In genomic region chr21:27793901-27794300, GRCh38 we compare ENCODE assay signal across 18 cellular contexts.
DNase-seq lines count a peak whose midpoint lies in the region; ATAC-seq, FAIRE-seq and TF ChIP-seq lines count a peak whose summit lies in the region.
"Had no signal": no experiment of that assay in that cellular context is flagged by ENCODE, and none has a peak within 500 bp of the region (broad histone marks: within the 10 kb centered on the region; RNA-seq: fewer than 3 reads in every experiment).

No MANE protein-coding gene starts in this region.

- DNase-seq in endothelial cell of umbilical vein (ENCODE audit: low read depth, low spot score) (peak; percentile 19), left lung (no peak), nephron progenitor cell (no peak), smooth muscle cell (lab: John Stamatoyannopoulos, UW; ENCODE audit: unreplicated experiment) (no peak), NCI-H748 treated with DMSO at 0.1 percent for 48 hours (lab: John Stamatoyannopoulos, UW) (no peak), NCI-H2171 (lab: John Stamatoyannopoulos, UW) (no peak), T-helper 1 cell (no peak)
- DNase-seq: C1 segment of cervical spinal cord; Calu3; CD4-positive, alpha-beta memory T cell; COR-L47; DMS153; DND-41; H9 had no signal

- H3K9me1 ChIP-seq in endothelial cell of umbilical vein (replicated peaks; ENCODE audit: control insufficient read depth, extremely low read depth, insufficient read depth, low read length) = no peaks in the 10 kb centered on the region

- no peak overlapping the region for H3K4me3 ChIP-seq in endothelial cell of umbilical vein (replicated peaks in 1 of 3; ENCODE audit: insufficient read depth in 1 of 3, low read depth in 1 of 3, low read length in 3 of 3)
- H3K4me3 ChIP-seq in left lung = no peak overlapping the region
- H3K4me3 ChIP-seq in smooth muscle cell = no peak overlapping the region
- H3K4me3 ChIP-seq: GM23338 had no signal

- no peaks in the 10 kb centered on the region for H3K9me3 ChIP-seq in endothelial cell of umbilical vein (replicated peaks; ENCODE audit: control insufficient read depth, insufficient read depth, low read length)
- H3K9me3 ChIP-seq in left lung = no peaks in the 10 kb centered on the region
- no peaks in the 10 kb centered on the region for H3K9me3 ChIP-seq in smooth muscle cell (replicated peaks; ENCODE audit: low read depth)

- H3K27me3 Mint-ChIP-seq in nephron progenitor cell (ENCODE audit: low read depth, poor library complexity) = no peaks in the 10 kb centered on the region
- H3K27me3 Mint-ChIP-seq: CD4-positive, alpha-beta memory T cell had no signal

- H3K27ac Mint-ChIP-seq in nephron progenitor cell = peak overlapping the region; percentile 9
- H3K27ac Mint-ChIP-seq: CD4-positive, alpha-beta memory T cell; GM23338; H9 had no signal

- POLR2A ChIA-PET in endothelial cell of umbilical vein (lab: Charles Lee) = no interaction called here

- H3K4me3 Mint-ChIP-seq in nephron progenitor cell = no peak overlapping the region
- H3K4me3 Mint-ChIP-seq: CD4-positive, alpha-beta memory T cell; GM23338; H9 had no signal

- H2AFZ ChIP-seq in endothelial cell of umbilical vein (ENCODE audit: low read depth, low read length) = no peak overlapping the region
- peak overlapping the region; percentile 10 for H2AFZ ChIP-seq in smooth muscle cell (ENCODE audit: low read depth)
- H2AFZ ChIP-seq: GM23338 had no signal

- ATAC-seq in left lung = peak; percentile 63
- ATAC-seq: GM23338, HCT116 had no signal

- H3K36me3 ChIP-seq in endothelial cell of umbilical vein (ENCODE audit: control insufficient read depth in 2 of 2, extremely low read depth in 1 of 2, insufficient read depth in 2 of 2, low read length in 2 of 2) (no peaks in the 10 kb centered on the region), left lung (no peaks in the 10 kb centered on the region), smooth muscle cell (ENCODE audit: low read depth) (no peaks in the 10 kb centered on the region)

- no peak for TF ChIP-seq POLR2A in endothelial cell of umbilical vein (IDR thresholded peaks at IDR 0.05; ENCODE audit: low read depth, low read length)

- H3F3A ChIP-seq in smooth muscle cell (ENCODE audit: low read depth) = no peaks in the 10 kb centered on the region

- CTCF ChIA-PET in endothelial cell of umbilical vein (lab: Charles Lee) = interaction anchor here (1.6 kb wide), 1 partner anchor 951 kb away, joined by 3 read pairs; no protein-coding TSS in a partner anchor

- no peak overlapping the region for H3K27ac ChIP-seq in endothelial cell of umbilical vein (ENCODE audit: insufficient read depth, low read depth, low read length)
- H3K27ac ChIP-seq in left lung = no peak overlapping the region
- no peak overlapping the region for H3K27ac ChIP-seq in smooth muscle cell (ENCODE audit: low read depth)

- no peaks in the 10 kb centered on the region for H3K79me2 ChIP-seq in endothelial cell of umbilical vein (ENCODE audit: control insufficient read depth, insufficient read depth, low read length)
- H3K79me2 ChIP-seq in smooth muscle cell (ENCODE audit: low read depth) = no peaks in the 10 kb centered on the region

- H3K27me3 ChIP-seq in endothelial cell of umbilical vein (ENCODE audit: control insufficient read depth in 2 of 2, insufficient read depth in 2 of 2, low read length in 2 of 2) (no peaks in the 10 kb centered on the region), left lung (no peaks in the 10 kb centered on the region), smooth muscle cell (ENCODE audit: low read depth) (no peaks in the 10 kb centered on the region)

- FAIRE-seq in endothelial cell of umbilical vein (lab: Jason Lieb, UNC) = no peak
- FAIRE-seq: G401.6, GM12892 had no signal

- H3K36me3 Mint-ChIP-seq in nephron progenitor cell (ENCODE audit: low read depth) = no peaks in the 10 kb centered on the region
- H3K36me3 Mint-ChIP-seq: CD4-positive, alpha-beta memory T cell had no signal

- intact Hi-C loops in endothelial cell of umbilical vein (cut with micrococcal nuclease) = no loop called here
- intact Hi-C loops in left lung (cut with DNase I) = no loop called here

- no peak overlapping the region for H3K4me2 ChIP-seq in endothelial cell of umbilical vein (ENCODE audit: insufficient read depth, low read length)
- H3K4me2 ChIP-seq in smooth muscle cell = no peak overlapping the region
- H3K4me2 ChIP-seq: GM23338 had no signal

- H3K4me1 ChIP-seq in endothelial cell of umbilical vein (ENCODE audit: control insufficient read depth, extremely low read depth, insufficient read depth, low read length) = no peaks in the 10 kb centered on the region
- no peaks in the 10 kb centered on the region for H3K4me1 ChIP-seq in left lung
- H3K4me1 ChIP-seq in smooth muscle cell (ENCODE audit: low read depth) = peaks cover 8% of the 10 kb centered on the region

- WGBS in smooth muscle cell (ENCODE audit: low lambda C conversion rate) = 4% methylated on average over 1 of the region's 1 CpG

- no peaks in the 10 kb centered on the region for H3K4me1 Mint-ChIP-seq in nephron progenitor cell
- H3K4me1 Mint-ChIP-seq: CD4-positive, alpha-beta memory T cell had no signal

- H3K9ac ChIP-seq in endothelial cell of umbilical vein (replicated peaks; ENCODE audit: extremely low read depth, insufficient read depth, low read length) (no peak overlapping the region), smooth muscle cell (ENCODE audit: low read depth) (no peak overlapping the region)

- BruUV-seq in endothelial cell of umbilical vein (replicated peaks; lab: Mats Ljungman, UMichigan) = no TSS peak

- H3K9me3 Mint-ChIP-seq in nephron progenitor cell = peaks cover 17% of the 10 kb centered on the region
- H3K9me3 Mint-ChIP-seq: GM23338, H9 had no signal

- no peak for TF ChIP-seq CTCF in endothelial cell of umbilical vein (IDR thresholded peaks at IDR 0.05; ENCODE audit: extremely low read depth in 1 of 2, insufficient read depth in 1 of 2, low read depth in 1 of 2, low read length in 2 of 2)
- TF ChIP-seq CTCF in left lung (IDR thresholded peaks at IDR 0.05) = no peak
- no peak for TF ChIP-seq CTCF in nephron progenitor cell (IDR thresholded peaks at IDR 0.05)
- no peak for TF ChIP-seq CTCF in smooth muscle cell (IDR thresholded peaks at IDR 0.05; ENCODE audit: borderline replicate concordance, insufficient read depth, poor library complexity, severe bottlenecking)

- dilution Hi-C loops in endothelial cell of umbilical vein (cut with MboI; ENCODE audit: extremely low pct_ligation_motif_present, low sequenced_read_pairs) = no loop called here

- no peaks in the 10 kb centered on the region for H4K20me1 ChIP-seq in endothelial cell of umbilical vein (replicated peaks; ENCODE audit: control insufficient read depth, extremely low read depth, insufficient read depth, low read length)
- no peaks in the 10 kb centered on the region for H4K20me1 ChIP-seq in smooth muscle cell (ENCODE audit: low read depth)

TF ChIP-seq in endothelial cell of umbilical vein, 7 proteins besides CTCF, POLR2A, EP300 and RAD21:
- TF ChIP-seq MYC (IDR thresholded peaks at IDR 0.05; ENCODE audit: low read depth, low read length) (no peak), EZH2 (IDR thresholded peaks at IDR 0.05; ENCODE audit: borderline replicate concordance, low read depth, low read length, severe bottlenecking) (no peak), POLR2AphosphoS5 (IDR thresholded peaks at IDR 0.05; ENCODE audit: insufficient read depth, low read depth, low read length) (no peak), FOS (IDR thresholded peaks at IDR 0.05; ENCODE audit: borderline replicate concordance, insufficient read depth, low read length) (no peak), MAX (IDR thresholded peaks at IDR 0.05; ENCODE audit: insufficient read depth, insufficient read length) (no peak), GATA2 (IDR thresholded peaks at IDR 0.05; ENCODE audit: insufficient read depth, insufficient read length, low read depth, low read length) (no peak)
